ENCODE assay signal across 8 cellular contexts in the genomic region with DNA sequence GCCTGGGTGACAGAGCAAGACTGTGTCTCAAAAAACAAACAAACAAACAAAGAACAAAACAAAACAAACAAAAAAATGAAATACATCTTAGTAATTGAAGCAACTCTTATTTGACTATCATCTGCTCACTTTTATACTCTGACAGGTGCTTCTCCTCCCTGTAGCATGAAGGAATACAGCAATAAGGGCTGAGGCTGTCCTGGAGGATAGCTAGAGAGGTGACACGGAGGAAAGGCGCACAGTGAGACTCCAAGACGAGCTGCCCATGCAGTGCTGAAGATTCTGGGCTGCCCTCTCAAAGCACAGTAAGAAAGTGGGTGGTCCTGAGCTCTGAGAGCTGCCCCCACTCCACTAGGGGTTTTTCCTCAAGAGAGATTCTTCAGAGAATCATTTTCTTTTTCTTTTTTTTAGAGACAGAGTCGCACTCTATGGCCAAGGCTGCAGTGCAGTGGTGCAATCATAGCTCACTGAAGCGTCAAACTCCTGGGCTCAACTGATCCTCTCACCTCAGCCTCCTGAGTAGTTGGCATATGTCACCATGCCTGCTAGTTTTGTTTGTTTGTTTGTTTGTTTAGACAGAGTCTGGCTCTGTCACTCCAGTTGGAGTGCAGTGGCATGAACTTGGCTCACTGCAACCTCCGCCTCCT.
"Had no signal": no experiment of that assay in that cellular context is flagged by ENCODE, and none has a peak within 500 bp of the region (broad histone marks: within the 10 kb centered on the region; RNA-seq: fewer than 3 reads in every experiment).

No MANE protein-coding gene starts in this region.

- H3K4me2 ChIP-seq: KMS-11 had no signal

- FAIRE-seq: HTR-8/SVneo had no signal

- DNase-seq: IMR-90, Karpas-422, Kasumi-1, KBM-7, KG1 had no signal

- H3K9ac ChIP-seq: KMS-11 had no signal

- H3K27ac ChIP-seq: HL-60, KMS-11 had no signal
